9 cellular contexts compared by ENCODE assay signal in genomic region chr5:35478856-35479682, GRCh38.
DNase-seq lines count a peak whose midpoint lies in the region; ATAC-seq, FAIRE-seq and TF ChIP-seq lines count a peak whose summit lies in the region.
"Had no signal": no experiment of that assay in that cellular context is flagged by ENCODE, and none has a peak within 500 bp of the region (broad histone marks: within the 10 kb centered on the region; RNA-seq: fewer than 3 reads in every experiment).

No MANE protein-coding gene starts in this region.

- no peaks in the 10 kb centered on the region for H3K27me3 Mint-ChIP-seq in activated naive CD4-positive, alpha-beta T cell treated with anti-CD3 and anti-CD28 coated beads, Interleukin-2, amount 10 ng/mL, durations not matched to agents 7 days and 5 days

- WGBS in HepG2 (ENCODE audit: low lambda C conversion rate) = 32% methylated on average over 5 of the region's 5 CpGs

- TF ChIP-seq RAD21 in HepG2 (CRISPR knock-in tag; IDR thresholded peaks at IDR 0.05) = no peak

- peak overlapping the region; percentile 48 for H3K4me3 ChIP-seq in MG63
- peak overlapping the region; percentile 32 to 54 (median 39); a peak in 5 of 6 replicates for H3K4me3 ChIP-seq in HepG2 (replicated peaks in 1 of 3; ENCODE audit: insufficient read depth in 1 of 3, low read depth in 2 of 3, low read length in 3 of 3)
- H3K4me3 ChIP-seq in uterus = peak overlapping the region in 1 of 2 donors; percentile 5
- H3K4me3 ChIP-seq: cardiac muscle cell had no signal

- H3K9ac ChIP-seq in HepG2 (ENCODE audit: insufficient read depth, low read depth, low read length) = peak overlapping the region; percentile 53

- no peaks in the 10 kb centered on the region for H4K20me1 ChIP-seq in HepG2 (ENCODE audit: insufficient read depth, low read length)

- in situ Hi-C loops in HepG2 (cut with HindIII; ENCODE audit: extremely low pct_ligation_motif_present, low pct_unique_long_range_greater_than_20kb) = no loop called here

- no peaks in the 10 kb centered on the region for H3K9me3 ChIP-seq in MG63
- no peaks in the 10 kb centered on the region for H3K9me3 ChIP-seq in HepG2 (ENCODE audit: low read length)
- H3K9me3 ChIP-seq in uterus = no peaks in the 10 kb centered on the region

- ATAC-seq in HepG2 = peak; percentile 75

- H2AFZ ChIP-seq in HepG2 (ENCODE audit: low read length) = peak overlapping the region; percentile 99

- H3K4me2 ChIP-seq in HepG2 (ENCODE audit: low read depth, low read length) = peak overlapping the region; percentile 65

- CTCF ChIA-PET in activated naive CD4-positive, alpha-beta T cell treated with anti-CD3 and anti-CD28 coated beads, Interleukin-2, amount 10 ng/mL, durations not matched to agents 7 days and 5 days (lab: Charles Lee) = interaction anchor here (0.6 to 1.5 kb wide), 4 partner anchors 11 to 944 kb away, joined by 3 to 7 read pairs (median 3); no protein-coding TSS in a partner anchor
- CTCF ChIA-PET in HepG2 (lab: Yijun Ruan, JAX; ENCODE audit: low intra/inter-chr PET ratio, low total read pairs) = no interaction called here

- no peak for TF ChIP-seq EP300 in HepG2 (IDR thresholded peaks at IDR 0.05; ENCODE audit: low read depth in 2 of 2, low read length in 2 of 2)
- TF ChIP-seq EP300 in HepG2 (CRISPR knock-in tag; IDR thresholded peaks at IDR 0.05; ENCODE audit: borderline replicate concordance) = no peak

- no peak for DNase-seq in activated naive CD4-positive, alpha-beta T cell treated with anti-CD3 and anti-CD28 coated beads, Interleukin-2, amount 10 ng/mL, durations not matched to agents 7 days and 5 days
- no peak for DNase-seq in activated naive CD4-positive, alpha-beta T cell (lab: John Stamatoyannopoulos, UW)
- no peak for DNase-seq in MG63
- DNase-seq in astrocyte of the hippocampus (ENCODE audit: low read depth, low spot score) = peak; percentile 60
- DNase-seq in HepG2 (ENCODE audit: low spot score) = peak; percentile 50
- DNase-seq in uterus = no peak
- no peak for DNase-seq in germinal center (ENCODE audit: low spot score)
- no peak for DNase-seq in HuH-7.5 (ENCODE audit: low spot score)

- TF ChIP-seq CTCF in HepG2 (CRISPR knock-in tag; IDR thresholded peaks at IDR 0.05) (no peak), uterus (IDR thresholded peaks at IDR 0.05) (no peak)

- peaks cover 4% of the 10 kb centered on the region for H3K9me3 Mint-ChIP-seq in activated naive CD4-positive, alpha-beta T cell treated with anti-CD3 and anti-CD28 coated beads, Interleukin-2, amount 10 ng/mL, durations not matched to agents 7 days and 5 days

- peak overlapping the region; percentile 49 for H3K4me3 Mint-ChIP-seq in activated naive CD4-positive, alpha-beta T cell treated with anti-CD3 and anti-CD28 coated beads, Interleukin-2, amount 10 ng/mL, durations not matched to agents 7 days and 5 days

- H3K79me2 ChIP-seq in HepG2 (ENCODE audit: insufficient read depth, low read length) = no peaks in the 10 kb centered on the region

- peak overlapping the region; percentile 89 for H3K27ac Mint-ChIP-seq in activated naive CD4-positive, alpha-beta T cell treated with anti-CD3 and anti-CD28 coated beads, Interleukin-2, amount 10 ng/mL, durations not matched to agents 7 days and 5 days

- no peak for TF ChIP-seq POLR2A in HepG2 (IDR thresholded peaks at IDR 0.05; ENCODE audit: insufficient read depth in 1 of 2, low read depth in 2 of 2, low read length in 2 of 2)
- TF ChIP-seq POLR2A in uterus (IDR thresholded peaks at IDR 0.05) = no peak

- peak; percentile 67 for FAIRE-seq in HepG2 (lab: Jason Lieb, UNC)

- peaks cover 50% of the 10 kb centered on the region for H3K4me1 ChIP-seq in HepG2 (ENCODE audit: insufficient read depth, low read length)
- peaks cover 0 to 14% of the 10 kb centered on the region in 2 donors for H3K4me1 ChIP-seq in uterus

- H3K36me3 Mint-ChIP-seq in activated naive CD4-positive, alpha-beta T cell treated with anti-CD3 and anti-CD28 coated beads, Interleukin-2, amount 10 ng/mL, durations not matched to agents 7 days and 5 days = peaks cover 12% of the 10 kb centered on the region

- intact Hi-C loops in HepG2 (cut with micrococcal nuclease; ENCODE audit: unreplicated experiment) = loop anchor here (5.0 kb wide), 1 partner anchor 62 kb away; no protein-coding TSS in a partner anchor
- intact Hi-C loops in uterus (cut with DNase I; ENCODE audit: low total_unique reads) = no loop called here

- H3K4me1 Mint-ChIP-seq in activated naive CD4-positive, alpha-beta T cell treated with anti-CD3 and anti-CD28 coated beads, Interleukin-2, amount 10 ng/mL, durations not matched to agents 7 days and 5 days = peaks cover 12% of the 10 kb centered on the region

- BruUV-seq in HepG2 (replicated peaks; lab: Mats Ljungman, UMichigan) = no TSS peak

- no peaks in the 10 kb centered on the region for H3K27me3 ChIP-seq in MG63
- no peaks in the 10 kb centered on the region for H3K27me3 ChIP-seq in HepG2 (ENCODE audit: control insufficient read depth in 1 of 2, insufficient read depth in 2 of 2, low read length in 2 of 2)
- H3K27me3 ChIP-seq in uterus = no peaks in the 10 kb centered on the region
- H3K27me3 ChIP-seq: cardiac muscle cell had no signal

- POLR2A ChIA-PET in HepG2 (lab: Yijun Ruan, JAX) = no interaction called here

- peak overlapping the region; percentile 69 for H3K27ac ChIP-seq in HepG2 (ENCODE audit: extremely low read length, insufficient read depth, low read length)
- H3K27ac ChIP-seq in uterus = peak overlapping the region; percentile 70 to 71
- H3K27ac ChIP-seq: cardiac muscle cell had no signal

- H3K36me3 ChIP-seq in MG63 = no peaks in the 10 kb centered on the region
- no peaks in the 10 kb centered on the region for H3K36me3 ChIP-seq in HepG2 (replicated peaks in 1 of 2; ENCODE audit: control insufficient read depth in 1 of 2, insufficient read depth in 2 of 2, low read length in 2 of 2)
- no peaks in the 10 kb centered on the region for H3K36me3 ChIP-seq in uterus
- H3K36me3 ChIP-seq: cardiac muscle cell had no signal

TF ChIP-seq in HepG2, 621 proteins besides CTCF, POLR2A, EP300 and RAD21 (continues in another document):
- TF ChIP-seq ELF1 (CRISPR knock-in tag; IDR thresholded peaks at IDR 0.05) (peak; percentile 66), ELF3 (CRISPR knock-in tag; IDR thresholded peaks at IDR 0.05) (peak; percentile 71), GLI4 (CRISPR knock-in tag; IDR thresholded peaks at IDR 0.05; ENCODE audit: borderline replicate concordance) (no peak), ZC3H4 (CRISPR knock-in tag; IDR thresholded peaks at IDR 0.05; ENCODE audit: borderline replicate concordance) (no peak), SATB2 (CRISPR knock-in tag; IDR thresholded peaks at IDR 0.05) (no peak), IRF2 (CRISPR knock-in tag; IDR thresholded peaks at IDR 0.05) (peak; percentile 100), ZFX (CRISPR knock-in tag; IDR thresholded peaks at IDR 0.05; ENCODE audit: low read depth) (0 out of 2 replicates have a peak, but pooled peaks have one; percentile 12), ZFP36 (IDR thresholded peaks at IDR 0.05; ENCODE audit: borderline replicate concordance, low read depth, low read length, partially characterized antibody) (no peak)
- TF ChIP-seq, protein P1, sequence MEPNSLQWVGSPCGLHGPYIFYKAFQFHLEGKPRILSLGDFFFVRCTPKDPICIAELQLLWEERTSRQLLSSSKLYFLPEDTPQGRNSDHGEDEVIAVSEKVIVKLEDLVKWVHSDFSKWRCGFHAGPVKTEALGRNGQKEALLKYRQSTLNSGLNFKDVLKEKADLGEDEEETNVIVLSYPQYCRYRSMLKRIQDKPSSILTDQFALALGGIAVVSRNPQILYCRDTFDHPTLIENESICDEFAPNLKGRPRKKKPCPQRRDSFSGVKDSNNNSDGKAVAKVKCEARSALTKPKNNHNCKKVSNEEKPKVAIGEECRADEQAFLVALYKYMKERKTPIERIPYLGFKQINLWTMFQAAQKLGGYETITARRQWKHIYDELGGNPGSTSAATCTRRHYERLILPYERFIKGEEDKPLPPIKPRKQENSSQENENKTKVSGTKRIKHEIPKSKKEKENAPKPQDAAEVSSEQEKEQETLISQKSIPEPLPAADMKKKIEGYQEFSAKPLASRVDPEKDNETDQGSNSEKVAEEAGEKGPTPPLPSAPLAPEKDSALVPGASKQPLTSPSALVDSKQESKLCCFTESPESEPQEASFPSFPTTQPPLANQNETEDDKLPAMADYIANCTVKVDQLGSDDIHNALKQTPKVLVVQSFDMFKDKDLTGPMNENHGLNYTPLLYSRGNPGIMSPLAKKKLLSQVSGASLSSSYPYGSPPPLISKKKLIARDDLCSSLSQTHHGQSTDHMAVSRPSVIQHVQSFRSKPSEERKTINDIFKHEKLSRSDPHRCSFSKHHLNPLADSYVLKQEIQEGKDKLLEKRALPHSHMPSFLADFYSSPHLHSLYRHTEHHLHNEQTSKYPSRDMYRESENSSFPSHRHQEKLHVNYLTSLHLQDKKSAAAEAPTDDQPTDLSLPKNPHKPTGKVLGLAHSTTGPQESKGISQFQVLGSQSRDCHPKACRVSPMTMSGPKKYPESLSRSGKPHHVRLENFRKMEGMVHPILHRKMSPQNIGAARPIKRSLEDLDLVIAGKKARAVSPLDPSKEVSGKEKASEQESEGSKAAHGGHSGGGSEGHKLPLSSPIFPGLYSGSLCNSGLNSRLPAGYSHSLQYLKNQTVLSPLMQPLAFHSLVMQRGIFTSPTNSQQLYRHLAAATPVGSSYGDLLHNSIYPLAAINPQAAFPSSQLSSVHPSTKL (CRISPR knock-in tag; IDR thresholded peaks at IDR 0.05) = peak; percentile 40

Comparison
In these comparisons a context has a peak if more than half of its experiments do, and no peak if none do; other contexts are left out.
1. DNase-seq: peak in astrocyte of the hippocampus (single experiment) and HepG2 (single experiment); none in activated naive CD4-positive, alpha-beta T cell treated with anti-CD3 and anti-CD28 coated beads, Interleukin-2, amount 10 ng/mL, durations not matched to agents 7 days and 5 days (single experiment), activated naive CD4-positive, alpha-beta T cell (0 of 4), MG63 (single experiment), uterus (0 of 2), germinal center (single experiment) and HuH-7.5 (single experiment).